ENCODE assay signal across 9 cellular contexts in genomic region chr20:32902456-32903420, GRCh38. TPM values are rescaled to one million over a fixed set of nuclear protein-coding genes. Genes with fewer than 3 reads are reported as not detected.
DNase-seq lines count a peak whose midpoint lies in the region; ATAC-seq and TF ChIP-seq lines count a peak whose summit lies in the region.
"Had no signal": no experiment of that assay in that cellular context is flagged by ENCODE, and none has a peak within 500 bp of the region (broad histone marks: within the 10 kb centered on the region; RNA-seq: fewer than 3 reads in every experiment).

No MANE protein-coding gene starts in this region.

- H3K4me3 ChIP-seq in gastroesophageal sphincter, result no peak overlapping the region
- no peak overlapping the region for H3K4me3 ChIP-seq in vagina
- H3K4me3 ChIP-seq: SK-N-MC had no signal

- CTCF ChIA-PET in RWPE1 (lab: Yijun Ruan, JAX), result interaction anchor here (0.5 to 1.8 kb wide), 19 partner anchors 8 to 866 kb away, joined by 3 to 10 read pairs (median 3); no protein-coding TSS in a partner anchor

- POLR2A ChIA-PET in RWPE1 (lab: Yijun Ruan, JAX; ENCODE audit: low non-redundant PET), result no interaction called here

- H3K9me3 ChIP-seq in gastroesophageal sphincter (no peaks in the 10 kb centered on the region), vagina (no peaks in the 10 kb centered on the region)

- H3K4me3 Mint-ChIP-seq in progenitor cell of endocrine pancreas (ENCODE audit: low read depth), result no peak overlapping the region

- H3K4me1 ChIP-seq in gastroesophageal sphincter, result no peaks in the 10 kb centered on the region
- no peaks in the 10 kb centered on the region for H3K4me1 ChIP-seq in vagina

- DNase-seq in COLO829 (ENCODE audit: low spot score), result peak; percentile 77
- peak; percentile 74 for DNase-seq in HT-29 (ENCODE audit: low spot score)
- peak; percentile 83 for DNase-seq in RWPE1 (ENCODE audit: low spot score)
- peak; percentile 46 for DNase-seq in activated T-helper 9 cell treated with anti-CD3 and anti-CD28 coated beads, Interleukin-2, amount 50 U/mL, for 16 hours (ENCODE audit: low read depth)
- DNase-seq in progenitor cell of endocrine pancreas (ENCODE audit: low spot score, unreplicated experiment), result peak; percentile 41
- DNase-seq in vagina (ENCODE audit: extremely low spot score in 2 of 2), result no peak
- DNase-seq in SHP77 treated with DMSO at 0.1 percent for 48 hours (lab: John Stamatoyannopoulos, UW), result no peak

- no peak for ATAC-seq in gastroesophageal sphincter

- WGBS in gastroesophageal sphincter (ENCODE audit: low coverage in 1 of 2), 2 donors, result 61 to 100% methylated on average over 1 to 8 of the region's 25 CpGs

- TF ChIP-seq POLR2A in gastroesophageal sphincter (IDR thresholded peaks at IDR 0.05) (no peak), vagina (IDR thresholded peaks at IDR 0.05) (no peak)

- H3K27ac Mint-ChIP-seq in progenitor cell of endocrine pancreas, result no peak overlapping the region

- H3K27ac ChIP-seq in RWPE1, result no peak overlapping the region
- H3K27ac ChIP-seq in gastroesophageal sphincter, result no peak overlapping the region
- no peak overlapping the region for H3K27ac ChIP-seq in vagina
- H3K27ac ChIP-seq: SK-N-MC had no signal

- no peaks in the 10 kb centered on the region for H3K27me3 Mint-ChIP-seq in progenitor cell of endocrine pancreas

- H3K36me3 ChIP-seq in gastroesophageal sphincter, result no peaks in the 10 kb centered on the region
- no peaks in the 10 kb centered on the region for H3K36me3 ChIP-seq in vagina

- no peaks in the 10 kb centered on the region for H3K9me3 Mint-ChIP-seq in progenitor cell of endocrine pancreas (ENCODE audit: low read depth)

- no peaks in the 10 kb centered on the region for H3K4me1 Mint-ChIP-seq in progenitor cell of endocrine pancreas (ENCODE audit: low read depth)

- no peaks in the 10 kb centered on the region for H3K36me3 Mint-ChIP-seq in progenitor cell of endocrine pancreas (ENCODE audit: insufficient read depth)

- TF ChIP-seq CTCF in RWPE1 (conservative IDR thresholded peaks at IDR 0.05; ENCODE audit: low read depth), result peak; percentile 99
- peak in 3 of 4 experiments; percentile 76 to 91 (median 85) for TF ChIP-seq CTCF in gastroesophageal sphincter (IDR thresholded peaks at IDR 0.05)
- TF ChIP-seq CTCF in progenitor cell of endocrine pancreas (IDR thresholded peaks at IDR 0.05; ENCODE audit: unreplicated experiment), result peak; percentile 98
- peak; percentile 45 to 77 (median 58) for TF ChIP-seq CTCF in vagina (IDR thresholded peaks at IDR 0.05)

- intact Hi-C loops in vagina (cut with DNase I), result loop anchor here (10.0 kb wide), 1 partner anchor 392 kb away; no protein-coding TSS in a partner anchor

- TF ChIP-seq EP300 in gastroesophageal sphincter (IDR thresholded peaks at IDR 0.05), result no peak

- no peaks in the 10 kb centered on the region for H3K27me3 ChIP-seq in gastroesophageal sphincter
- no peaks in the 10 kb centered on the region for H3K27me3 ChIP-seq in vagina

RNA-seq across cellular contexts. Expression of gene EFCAB8, which starts 44.0 kb away (rescaled TPM):
- total RNA-seq in HT-29 (2014; rRNA removed; shearing (Covaris generic)), result 0.10 and 0.86 TPM in 2 replicates
- total RNA-seq in gastroesophageal sphincter (under 1 TPM in 2 of 4 donors, not detected in 2; 0.13 to 0.78 TPM), progenitor cell of endocrine pancreas (0.29 and 0.91 TPM in 2 replicates), vagina (not detected)

Comparison
In these comparisons a context has a peak if more than half of its experiments do, and no peak if none do; other contexts are left out.
1. DNase-seq: peak in COLO829 (single experiment), HT-29 (single experiment), RWPE1 (single experiment), activated T-helper 9 cell treated with anti-CD3 and anti-CD28 coated beads, Interleukin-2, amount 50 U/mL, for 16 hours (single experiment) and progenitor cell of endocrine pancreas (single experiment); none in vagina (0 of 2) and SHP77 treated with DMSO at 0.1 percent for 48 hours (single experiment).
2. Peak in every context shown above with its lines, with median percentiles within 50 percentile points of each other: CTCF ChIP-seq.